23 cellular contexts compared by ENCODE assay signal in genomic region chr11:69355346-69355940, GRCh38.
A peak's percentile ranks its signal among the peaks of the same experiment; 100 is the strongest.
DNase-seq lines count a peak whose midpoint lies in the region; ATAC-seq and TF ChIP-seq lines count a peak whose summit lies in the region.
"Had no signal": no experiment of that assay in that cellular context is flagged by ENCODE, and none has a peak within 500 bp of the region (broad histone marks: within the 10 kb centered on the region; RNA-seq: fewer than 3 reads in every experiment).

No MANE protein-coding gene starts in this region.

- peaks cover 16% of the 10 kb centered on the region for H3K9me1 ChIP-seq in IMR-90 (ENCODE audit: insufficient read depth, low read length)

- no peak overlapping the region for H3K4me3 Mint-ChIP-seq in activated naive CD8-positive, alpha-beta T cell treated with anti-CD3 and anti-CD28 coated beads, Interleukin-2, amount 50 U/mL, for 24 hours
- H3K4me3 Mint-ChIP-seq in activated naive CD8-positive, alpha-beta T cell treated with anti-CD3 and anti-CD28 coated beads for 36 hours: no peak overlapping the region
- H3K4me3 Mint-ChIP-seq: stimulated activated effector memory CD8-positive, alpha-beta T cell treated with anti-CD3 and anti-CD28 coated beads, Interleukin-12 subunit alpha, Interleukin-12 subunit beta, amount 100 ng/mL, for 72 hours; T-helper 1 cell treated with Interleukin-12 subunit alpha and Interleukin-12 subunit beta and Interleukin-4 antibody, amounts not matched to agents 30 μg/mL and 1 μg/mL, for 36 hours had no signal

- H3K36me3 Mint-ChIP-seq in activated naive CD8-positive, alpha-beta T cell treated with anti-CD3 and anti-CD28 coated beads, Interleukin-2, amount 50 U/mL, for 24 hours (ENCODE audit: low read depth): no peaks in the 10 kb centered on the region
- no peaks in the 10 kb centered on the region for H3K36me3 Mint-ChIP-seq in activated naive CD8-positive, alpha-beta T cell treated with anti-CD3 and anti-CD28 coated beads for 36 hours
- H3K36me3 Mint-ChIP-seq: stimulated activated effector memory CD8-positive, alpha-beta T cell treated with anti-CD3 and anti-CD28 coated beads, Interleukin-12 subunit alpha, Interleukin-12 subunit beta, amount 100 ng/mL, for 72 hours had no signal

- peaks cover 13% of the 10 kb centered on the region for H3K4me1 Mint-ChIP-seq in activated naive CD8-positive, alpha-beta T cell treated with anti-CD3 and anti-CD28 coated beads, Interleukin-2, amount 50 U/mL, for 24 hours
- H3K4me1 Mint-ChIP-seq in activated naive CD8-positive, alpha-beta T cell treated with anti-CD3 and anti-CD28 coated beads for 36 hours: peaks cover 8% of the 10 kb centered on the region
- H3K4me1 Mint-ChIP-seq: stimulated activated effector memory CD8-positive, alpha-beta T cell treated with anti-CD3 and anti-CD28 coated beads, Interleukin-12 subunit alpha, Interleukin-12 subunit beta, amount 100 ng/mL, for 72 hours had no signal

- in situ Hi-C loops in IMR-90 (cut with MboI; ENCODE audit: low sequenced_read_pairs): no loop called here

- H3K36me3 ChIP-seq in IMR-90 (ENCODE audit: control insufficient read depth, insufficient read depth, low read length) (no peaks in the 10 kb centered on the region), esophagus muscularis mucosa (no peaks in the 10 kb centered on the region)
- H3K36me3 ChIP-seq: HAP-1, neutrophil, vagina had no signal

- H3K4ac ChIP-seq in IMR-90 (ENCODE audit: low read depth, low read length): peak overlapping the region; percentile 74

- no peak overlapping the region for H3K4me2 ChIP-seq in IMR-90 (ENCODE audit: low read depth, low read length)

- DNase-seq in activated naive CD8-positive, alpha-beta T cell treated with anti-CD3 and anti-CD28 coated beads, Interleukin-2, amount 50 U/mL, for 24 hours: peak; percentile 0
- no peak for DNase-seq in activated naive CD8-positive, alpha-beta T cell treated with anti-CD3 and anti-CD28 coated beads for 36 hours
- no peak for DNase-seq in IMR-90
- DNase-seq in esophagus muscularis mucosa (ENCODE audit: extremely low spot score): peak; percentile 55
- peak; percentile 33 for DNase-seq in sciatic nerve (ENCODE audit: low spot score)
- DNase-seq in NCI-H748 (lab: John Stamatoyannopoulos, UW; ENCODE audit: unreplicated experiment): no peak
- no peak for DNase-seq in DMS153 (lab: John Stamatoyannopoulos, UW)
- DNase-seq: activated naive CD4-positive, alpha-beta T cell; Calu3; Kasumi-1; mammary epithelial cell; NCI-H187; NCI-H526 treated with DMSO at 0.1 percent for 48 hours; RPMI8226; small intestine; stimulated activated CD4-positive, alpha-beta T cell treated with anti-CD3 and anti-CD28 coated beads, Interleukin-1b, Interleukin-23, amount 100 ng/mL, for 48 hours had no signal

- H3K27me3 ChIP-seq in IMR-90 (ENCODE audit: control insufficient read depth, insufficient read depth, low read length) (no peaks in the 10 kb centered on the region), esophagus muscularis mucosa (peaks cover 0 to 55% (median 0%) of the 10 kb centered on the region in 4 donors)
- H3K27me3 ChIP-seq: neutrophil, vagina had no signal

- peak overlapping the region; percentile 65 for H2BK120ac ChIP-seq in IMR-90 (ENCODE audit: low read depth, low read length)

- peak overlapping the region; percentile 28; the same call in 1 of the 2 replicates for H4K91ac ChIP-seq in IMR-90 (ENCODE audit: insufficient read depth, low read depth, low read length)

- H3K27me3 Mint-ChIP-seq in activated naive CD8-positive, alpha-beta T cell treated with anti-CD3 and anti-CD28 coated beads, Interleukin-2, amount 50 U/mL, for 24 hours: no peaks in the 10 kb centered on the region
- H3K27me3 Mint-ChIP-seq in activated naive CD8-positive, alpha-beta T cell treated with anti-CD3 and anti-CD28 coated beads for 36 hours: peaks cover 5% of the 10 kb centered on the region

- H4K5ac ChIP-seq in IMR-90 (ENCODE audit: low read depth, low read length): no peak overlapping the region

- 100% methylated on average over 1 of the region's 10 CpGs; no CpG with 5 or more reads in 1 of the 2 experiments for WGBS in IMR-90 (ENCODE audit: extremely low coverage in 2 of 2, insufficient read length in 1 of 2), 2 experiments
- WGBS in esophagus muscularis mucosa: 92% methylated on average over 10 of the region's 10 CpGs

- peak overlapping the region; percentile 69; the same call in 1 of the 2 replicates for H2BK20ac ChIP-seq in IMR-90 (ENCODE audit: low read depth, low read length)

- BruUV-seq in IMR-90 (replicated peaks; lab: Mats Ljungman, UMichigan): no TSS peak

- no peak for TF ChIP-seq EP300 in esophagus muscularis mucosa (IDR thresholded peaks at IDR 0.05)

- dilution Hi-C loops in IMR-90 (cut with HindIII; ENCODE audit: low sequenced_read_pairs, unreplicated experiment): no loop called here

- H2AFZ ChIP-seq in IMR-90 (replicated peaks; ENCODE audit: low read length, poor library complexity): no peak overlapping the region

- POLR2A ChIA-PET in IMR-90 (lab: Charles Lee; ENCODE audit: unreplicated experiment): no interaction called here

- no peak for TF ChIP-seq RAD21 in IMR-90 (IDR thresholded peaks at IDR 0.05; ENCODE audit: low read length)

- H3K9me3 ChIP-seq in IMR-90 (ENCODE audit: control insufficient read depth, insufficient read depth, low read length) (peaks cover 5% of the 10 kb centered on the region), esophagus muscularis mucosa (peaks cover 0 to 9% (median 7%) of the 10 kb centered on the region in 4 donors)
- H3K9me3 ChIP-seq: HAP-1, neutrophil had no signal

- H2AK5ac ChIP-seq in IMR-90 (ENCODE audit: low read depth, low read length): peak overlapping the region; percentile 93

- no peak overlapping the region for H3K56ac ChIP-seq in IMR-90 (ENCODE audit: extremely low read depth, insufficient read depth, low read length)

- H3K9ac ChIP-seq in IMR-90 (ENCODE audit: low read depth, low read length): no peak overlapping the region

- no peak overlapping the region for H3K23ac ChIP-seq in IMR-90 (ENCODE audit: low read depth, low read length)

- H4K8ac ChIP-seq in IMR-90 (ENCODE audit: low read depth in 2 of 2, low read length in 2 of 2): peak overlapping the region in 1 of 2 experiments; percentile 33; a peak in 1 of 4 replicates

- H3K27ac ChIP-seq in IMR-90 (ENCODE audit: insufficient read depth, low read length) (no peak overlapping the region), esophagus muscularis mucosa (replicated peaks in 1 of 4) (no peak overlapping the region)
- H3K27ac ChIP-seq: C4-2B, neutrophil, vagina had no signal

- intact Hi-C loops in IMR-90 (cut with micrococcal nuclease): no loop called here
- intact Hi-C loops in esophagus muscularis mucosa (cut with DNase I): no loop called here
- intact Hi-C loops in sciatic nerve (cut with DNase I): no loop called here

- TF ChIP-seq POLR2A in IMR-90 (IDR thresholded peaks at IDR 0.05; ENCODE audit: low read depth, low read length): no peak
- no peak for TF ChIP-seq POLR2A in esophagus muscularis mucosa (IDR thresholded peaks at IDR 0.05; ENCODE audit: low read depth)

- TF ChIP-seq CTCF in IMR-90 (conservative IDR thresholded peaks at IDR 0.05; ENCODE audit: low read depth, low read length): no peak
- no peak for TF ChIP-seq CTCF in esophagus muscularis mucosa (IDR thresholded peaks at IDR 0.05)

- H2AK9ac ChIP-seq in IMR-90 (replicated peaks; ENCODE audit: low read depth, low read length, poor library complexity): peak overlapping the region; percentile 60

- ATAC-seq in activated naive CD8-positive, alpha-beta T cell treated with anti-CD3 and anti-CD28 coated beads, Interleukin-2, amount 50 U/mL, for 24 hours: no peak
- ATAC-seq in IMR-90 (ENCODE audit: low read depth) (no peak), sciatic nerve (no peak), esophagus mucosa (no peak)
- ATAC-seq: stimulated activated effector memory CD8-positive, alpha-beta T cell treated with anti-CD3 and anti-CD28 coated beads, Interleukin-12 subunit alpha, Interleukin-12 subunit beta, amount 100 ng/mL, for 72 hours had no signal

- peak overlapping the region; percentile 64; the same call in 2 of the 3 replicates for H2BK15ac ChIP-seq in IMR-90 (ENCODE audit: low read depth, low read length)

- no peak overlapping the region for H3K18ac ChIP-seq in IMR-90 (ENCODE audit: low read depth, low read length)

- H3K14ac ChIP-seq in IMR-90 (replicated peaks; ENCODE audit: low read depth, low read length): peak overlapping the region; percentile 17; the same call in 1 of the 2 replicates

- peaks cover 16% of the 10 kb centered on the region for H3K4me1 ChIP-seq in IMR-90 (ENCODE audit: control insufficient read depth, insufficient read depth, low read length)
- no peaks in the 10 kb centered on the region for H3K4me1 ChIP-seq in esophagus muscularis mucosa
- H3K4me1 ChIP-seq: HAP-1, vagina had no signal

- peaks cover 5 to 25% of the 10 kb centered on the region in 2 experiments; a peak in 2 of 4 replicates for H3K79me1 ChIP-seq in IMR-90 (ENCODE audit: low read depth in 1 of 2, low read length in 2 of 2)

- H4K20me1 ChIP-seq in IMR-90 (ENCODE audit: insufficient read depth, low read length): no peaks in the 10 kb centered on the region

- no peak overlapping the region for H3K27ac Mint-ChIP-seq in activated naive CD8-positive, alpha-beta T cell treated with anti-CD3 and anti-CD28 coated beads, Interleukin-2, amount 50 U/mL, for 24 hours
- no peak overlapping the region for H3K27ac Mint-ChIP-seq in activated naive CD8-positive, alpha-beta T cell treated with anti-CD3 and anti-CD28 coated beads for 36 hours
- H3K27ac Mint-ChIP-seq: stimulated activated effector memory CD8-positive, alpha-beta T cell treated with anti-CD3 and anti-CD28 coated beads, Interleukin-12 subunit alpha, Interleukin-12 subunit beta, amount 100 ng/mL, for 72 hours; T-helper 1 cell treated with Interleukin-12 subunit alpha and Interleukin-12 subunit beta and Interleukin-4 antibody, amounts not matched to agents 30 μg/mL and 1 μg/mL, for 36 hours had no signal

- no peak overlapping the region for H3K4me3 ChIP-seq in IMR-90 (ENCODE audit: insufficient read depth, low read depth, low read length)
- no peak overlapping the region for H3K4me3 ChIP-seq in esophagus muscularis mucosa
- H3K4me3 ChIP-seq: HAP-1, vagina had no signal

- peaks cover 4% of the 10 kb centered on the region for H3K9me3 Mint-ChIP-seq in activated naive CD8-positive, alpha-beta T cell treated with anti-CD3 and anti-CD28 coated beads, Interleukin-2, amount 50 U/mL, for 24 hours
- peaks cover 4% of the 10 kb centered on the region for H3K9me3 Mint-ChIP-seq in activated naive CD8-positive, alpha-beta T cell treated with anti-CD3 and anti-CD28 coated beads for 36 hours
- H3K9me3 Mint-ChIP-seq: stimulated activated effector memory CD8-positive, alpha-beta T cell treated with anti-CD3 and anti-CD28 coated beads, Interleukin-12 subunit alpha, Interleukin-12 subunit beta, amount 100 ng/mL, for 72 hours had no signal

- H2BK5ac ChIP-seq in IMR-90 (ENCODE audit: low read depth, low read length, poor library complexity, severe bottlenecking): no peak overlapping the region

- CTCF ChIA-PET in IMR-90 (lab: Yijun Ruan, JAX): no interaction called here

TF ChIP-seq in IMR-90, 13 proteins besides CTCF, POLR2A, EP300 and RAD21 (continues in another document):
- TF ChIP-seq RCOR1 (IDR thresholded peaks at IDR 0.05; ENCODE audit: insufficient replicate concordance, low read length): no peak

Comparison
In these comparisons a context has a peak if more than half of its experiments do, and no peak if none do; other contexts are left out.
1. DNase-seq: peak in activated naive CD8-positive, alpha-beta T cell treated with anti-CD3 and anti-CD28 coated beads, Interleukin-2, amount 50 U/mL, for 24 hours (single experiment), esophagus muscularis mucosa (single experiment) and sciatic nerve (single experiment); none in activated naive CD8-positive, alpha-beta T cell treated with anti-CD3 and anti-CD28 coated beads for 36 hours (single experiment), IMR-90 (single experiment), NCI-H748 (single experiment) and DMS153 (single experiment).